In the genomic region with DNA sequence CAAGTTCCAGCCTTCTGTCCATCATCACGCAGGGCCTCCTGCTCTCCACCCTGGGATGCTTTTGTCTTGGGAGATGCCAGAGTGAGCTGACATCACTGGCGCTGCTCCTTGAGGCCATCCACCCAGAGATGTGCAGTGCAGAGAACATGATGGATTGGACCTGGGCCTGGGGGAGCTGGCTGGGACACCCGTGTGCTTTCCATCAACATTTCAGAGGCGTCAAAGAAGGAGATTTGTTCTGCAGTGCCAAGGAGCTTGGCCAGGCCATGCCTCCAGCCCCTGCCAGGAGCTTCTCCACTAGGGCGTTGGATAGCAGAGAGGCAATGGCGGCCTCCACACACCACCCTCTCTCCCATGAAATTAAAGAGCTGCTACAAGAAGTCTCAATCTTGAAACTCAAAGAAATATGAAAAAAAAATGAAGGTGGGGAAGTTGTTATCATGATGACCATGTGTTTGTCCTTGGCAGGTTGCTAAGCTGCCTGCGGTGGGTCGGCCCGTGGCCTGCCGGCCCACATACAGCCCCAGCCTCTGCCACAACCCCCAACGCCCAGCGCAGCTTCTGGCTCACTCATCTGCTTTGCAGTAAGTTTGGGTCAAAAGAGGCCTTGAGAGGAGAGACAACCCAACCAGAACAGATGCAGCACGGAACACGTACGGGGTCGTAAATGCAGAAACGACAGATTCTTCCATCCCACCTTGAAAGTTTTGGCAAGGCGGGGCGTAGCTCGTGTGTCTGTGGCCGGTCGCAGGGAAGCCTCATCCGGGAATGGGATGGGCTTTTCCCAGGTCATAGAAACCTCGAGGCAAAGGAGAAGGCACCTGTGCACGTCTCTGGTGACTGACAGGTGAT, we compare ENCODE assay signal across 8 cellular contexts.
DNase-seq lines count a peak whose midpoint lies in the region; ATAC-seq and TF ChIP-seq lines count a peak whose summit lies in the region.
"Not testable (repeated sequence)": the region's sequence is repeated elsewhere in the genome, so short reads cannot be mapped to it uniquely, and the experiment has no call there.

No MANE protein-coding gene starts in this region.

- not testable (repeated sequence) for H2BK20ac ChIP-seq in H9 (ENCODE audit: low read depth, low read length, poor library complexity, severe bottlenecking)

- H3K27me3 ChIP-seq in H9 (ENCODE audit: insufficient read depth, low read length); heart left ventricle; right atrium auricular region; right lobe of liver; testis: not testable (repeated sequence)

- H3K14ac ChIP-seq in H9 (ENCODE audit: insufficient read depth, low read length), result not testable (repeated sequence)

- H3K9me3 Mint-ChIP-seq in H9 (peaks cover 9 to 11% of the 10 kb centered on the region in 2 experiments), osteocyte (ENCODE audit: unreplicated experiment) (peaks cover 13% of the 10 kb centered on the region)

- H3K4me1 ChIP-seq in H9 (ENCODE audit: insufficient read depth, low read length); heart left ventricle; right atrium auricular region; right lobe of liver; testis: not testable (repeated sequence)

- not testable (repeated sequence) for H2BK120ac ChIP-seq in H9 (ENCODE audit: low read depth, low read length, poor library complexity, severe bottlenecking)

- peak; percentile 37 to 85 (median 64) for ATAC-seq in heart left ventricle
- peak in 1 of 4 donors; percentile 21 for ATAC-seq in right lobe of liver

- not testable (repeated sequence) for H3K4me3 ChIP-seq in coronary artery, heart left ventricle, right atrium auricular region, right lobe of liver, testis

- H3K27me3 Mint-ChIP-seq in H9 (ENCODE audit: low read depth), result peaks cover 15% of the 10 kb centered on the region
- not testable (repeated sequence) for H3K27me3 Mint-ChIP-seq in osteocyte (ENCODE audit: unreplicated experiment)

- not testable (repeated sequence) for H3T11ph ChIP-seq in H9 (ENCODE audit: low read length)

- H2AK5ac ChIP-seq in H9 (ENCODE audit: insufficient read length, low read length), result not testable (repeated sequence)

- not testable (repeated sequence) for H4K5ac ChIP-seq in H9 (ENCODE audit: insufficient read length, low read depth, low read length)

- H3K27ac Mint-ChIP-seq in H9; osteocyte (ENCODE audit: unreplicated experiment): not testable (repeated sequence)

- not testable (repeated sequence) for H4K8ac ChIP-seq in H9 (replicated peaks; ENCODE audit: insufficient read length, low read depth, low read length)

- peak; percentile 2 for DNase-seq in H9
- peak; percentile 27 for DNase-seq in activated effector memory CD4-positive, alpha-beta T cell treated with anti-CD3 and anti-CD28 coated beads, Interleukin-2, amount 50 U/mL, for 16 hours
- peak; percentile 19 for DNase-seq in coronary artery (ENCODE audit: low spot score)
- DNase-seq in heart left ventricle, result peak in 1 of 5 donors; percentile 19
- DNase-seq in right atrium auricular region (ENCODE audit: low spot score), result peak; percentile 28
- peak in 2 of 3 donors; percentile 11 to 29 for DNase-seq in right lobe of liver
- peak; percentile 48 for DNase-seq in osteocyte (ENCODE audit: extremely low spot score, unreplicated experiment)
- DNase-seq in testis, result peak; percentile 5

- H4K91ac ChIP-seq in H9 (ENCODE audit: insufficient read length, low read depth, low read length), result not testable (repeated sequence)

- H3K9ac ChIP-seq in H9 (ENCODE audit: extremely low read depth, insufficient read length, low read length), result not testable (repeated sequence)

- not testable (repeated sequence) for TF ChIP-seq POLR2A in heart left ventricle (IDR thresholded peaks at IDR 0.05); right lobe of liver (IDR thresholded peaks at IDR 0.05); testis (IDR thresholded peaks at IDR 0.05)

- not testable (repeated sequence) for H3K4me3 Mint-ChIP-seq in H9; osteocyte (ENCODE audit: unreplicated experiment)

- TF ChIP-seq CTCF in H9 (conservative IDR thresholded peaks at IDR 0.05); coronary artery (IDR thresholded peaks at IDR 0.05); heart left ventricle (IDR thresholded peaks at IDR 0.05); right atrium auricular region (IDR thresholded peaks at IDR 0.05); right lobe of liver (IDR thresholded peaks at IDR 0.05); osteocyte (IDR thresholded peaks at IDR 0.05); testis (IDR thresholded peaks at IDR 0.05): not testable (repeated sequence)

- not testable (repeated sequence) for H3K27ac ChIP-seq in H9 (ENCODE audit: insufficient read length, low read depth, low read length); coronary artery; heart left ventricle; right atrium auricular region; right lobe of liver; testis

- not testable (repeated sequence) for H3K4me1 Mint-ChIP-seq in H9; osteocyte (ENCODE audit: unreplicated experiment)

- H2BK15ac ChIP-seq in H9 (ENCODE audit: low read depth, low read length), result not testable (repeated sequence)

- not testable (repeated sequence) for H3K23ac ChIP-seq in H9 (ENCODE audit: insufficient read length, low read depth, low read length)

- H3K18ac ChIP-seq in H9 (ENCODE audit: insufficient read length, low read depth, low read length), result not testable (repeated sequence)

- not testable (repeated sequence) for H4K20me1 ChIP-seq in H9 (ENCODE audit: control insufficient read depth, insufficient read depth, insufficient read length)

- not testable (repeated sequence) for H3K4ac ChIP-seq in H9 (ENCODE audit: low read depth, low read length)

- not testable (repeated sequence) for H3K23me2 ChIP-seq in H9 (ENCODE audit: insufficient read length, low read depth, low read length, poor library complexity, severe bottlenecking)

- intact Hi-C loops in heart left ventricle (cut with DNase I); right lobe of liver (cut with DNase I); testis (cut with DNase I; ENCODE audit: low total_unique reads): not testable (repeated sequence)

- not testable (repeated sequence) for H3K56ac ChIP-seq in H9 (ENCODE audit: insufficient read length, low read depth, low read length)

- H3K9me3 ChIP-seq in H9 (ENCODE audit: control insufficient read depth, low read depth, low read length); heart left ventricle; right atrium auricular region; right lobe of liver; testis: not testable (repeated sequence)

- not testable (repeated sequence) for H2BK12ac ChIP-seq in H9 (ENCODE audit: insufficient read length, low read depth, low read length)

- H3K79me2 ChIP-seq in H9 (ENCODE audit: insufficient read depth, low read length), result not testable (repeated sequence)

- whole genome bisulfite sequencing in H9 (ENCODE audit: extremely low coverage, insufficient read length, low lambda C conversion rate), result no CpG with 5 or more reads among the region's 25 CpGs
- WGBS in heart left ventricle, 4 donors, result 86 to 90% (median 87%) methylated on average over 21 of the region's 25 CpGs
- WGBS in right lobe of liver (ENCODE audit: insufficient coverage, low coverage, low lambda C conversion rate, missing lambda C conversion rate), result 85% methylated on average over 12 of the region's 25 CpGs
- 77 to 87% methylated on average over 20 to 21 of the region's 25 CpGs for WGBS in testis, 2 donors

- not testable (repeated sequence) for H2BK5ac ChIP-seq in H9 (ENCODE audit: insufficient read length, low read length)

- H3K4me2 ChIP-seq in H9 (ENCODE audit: insufficient read depth, insufficient read length, low read length), result not testable (repeated sequence)

- not testable (repeated sequence) for H2AFZ ChIP-seq in H9 (ENCODE audit: low read length)

- H3K36me3 Mint-ChIP-seq in H9 (ENCODE audit: insufficient read depth in 1 of 3, low read depth in 3 of 3); osteocyte (ENCODE audit: unreplicated experiment): not testable (repeated sequence)

- H3K79me1 ChIP-seq in H9 (ENCODE audit: insufficient read depth, low read depth, low read length, poor library complexity, severe bottlenecking), result not testable (repeated sequence)

- not testable (repeated sequence) for H3K36me3 ChIP-seq in heart left ventricle; right atrium auricular region; right lobe of liver; testis (ENCODE audit: low read depth, missing control alignments)
